ENCODE assay signal across 14 cellular contexts in the genomic region with DNA sequence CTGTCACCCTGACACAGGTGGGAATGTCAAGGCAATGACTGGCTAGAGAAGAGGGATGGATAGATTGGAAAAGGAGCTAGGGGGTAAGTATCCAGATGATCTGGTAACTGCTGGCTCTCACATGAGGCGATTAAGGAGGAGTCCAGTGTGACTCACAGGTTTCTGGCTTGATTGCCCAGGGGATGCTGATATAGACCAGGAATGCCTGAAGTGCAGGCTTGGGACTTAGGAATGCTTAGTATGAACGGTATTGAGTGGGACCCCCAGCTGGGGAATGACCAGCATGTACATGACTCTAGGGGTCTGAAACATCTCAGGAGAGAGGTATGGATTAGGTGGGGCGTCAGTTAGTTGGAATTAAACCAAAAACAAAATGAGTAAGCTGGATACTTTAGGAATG.
DNase-seq lines count a peak whose midpoint lies in the region; ATAC-seq, FAIRE-seq and TF ChIP-seq lines count a peak whose summit lies in the region.
"Had no signal": no experiment of that assay in that cellular context is flagged by ENCODE, and none has a peak within 500 bp of the region (broad histone marks: within the 10 kb centered on the region; RNA-seq: fewer than 3 reads in every experiment).

No MANE protein-coding gene starts in this region.

- H3K4me2 ChIP-seq in A549 = no peak overlapping the region

- no peak overlapping the region for H3K27ac ChIP-seq in A549
- H3K27ac ChIP-seq in uterus = no peak overlapping the region
- H3K27ac ChIP-seq: vagina had no signal

- no peak for TF ChIP-seq POLR2A in A549 (IDR thresholded peaks at IDR 0.05; ENCODE audit: low read length)
- TF ChIP-seq POLR2A in uterus (IDR thresholded peaks at IDR 0.05) = no peak

- TF ChIP-seq RAD21 in A549 (conservative IDR thresholded peaks at IDR 0.05 in 1 of 2, IDR thresholded peaks at IDR 0.05 in 1 of 2) = no peak

- DNase-seq in A549 (ENCODE audit: low read depth in 1 of 2, low spot score in 1 of 2) (no peak), HK-2 (ENCODE audit: unreplicated experiment) (peak; percentile 73), amniotic stem cell (lab: John Stamatoyannopoulos, UW) (peak; percentile 39), hepatic stellate cell (ENCODE audit: low spot score) (peak; percentile 58), uterus (no peak), SK-N-DZ (ENCODE audit: low spot score) (no peak), DMS53 treated with DMSO at 0.1 percent for 48 hours (lab: John Stamatoyannopoulos, UW; ENCODE audit: unreplicated experiment) (no peak)
- DNase-seq: activated CD4-positive, alpha-beta T cell treated with anti-CD3 and anti-CD28 coated beads for 36 hours; activated T-cell treated with anti-CD3 and anti-CD28 coated beads, Interleukin-2, amount 50 U/mL, for 4 hours; effector memory CD8-positive, alpha-beta T cell; NCI-H187 had no signal

- no peaks in the 10 kb centered on the region for H3K27me3 ChIP-seq in uterus
- H3K27me3 ChIP-seq: vagina had no signal

- no peak for FAIRE-seq in A549 (lab: Jason Lieb, UNC)

- H3K4me3 ChIP-seq in A549 (no peak overlapping the region), uterus (no peak overlapping the region)
- H3K4me3 ChIP-seq: HAP-1, vagina had no signal

- H3K4me1 ChIP-seq in A549 = no peaks in the 10 kb centered on the region
- H3K4me1 ChIP-seq in uterus = no peaks in the 10 kb centered on the region
- H3K4me1 ChIP-seq: vagina had no signal

- no peak for TF ChIP-seq EP300 in A549 (IDR thresholded peaks at IDR 0.05)

- intact Hi-C loops in uterus (cut with DNase I; ENCODE audit: low total_unique reads) = no loop called here

- H3K36me3 ChIP-seq in uterus = no peaks in the 10 kb centered on the region
- H3K36me3 ChIP-seq: HAP-1, vagina had no signal

- WGBS in A549 (ENCODE audit: missing lambda C conversion rate) = 20% methylated on average over 3 of the region's 3 CpGs

- ATAC-seq in A549 (peak; percentile 73 to 81; a peak in 5 of 6 replicates), GM21360 (IDR thresholded peaks at IDR 0.05; ENCODE audit: unreplicated experiment) (no peak)
- ATAC-seq: activated CD4-positive, alpha-beta T cell treated with anti-CD3 and anti-CD28 coated beads for 36 hours; activated T-cell treated with anti-CD3 and anti-CD28 coated beads, Interleukin-2, amount 50 U/mL, for 4 hours; effector memory CD8-positive, alpha-beta T cell had no signal

- CTCF ChIA-PET in A549 (lab: Yijun Ruan, JAX) = interaction anchor here (0.9 to 1.4 kb wide), 2 partner anchors 24 to 97 kb away, joined by 3 to 4 read pairs; no protein-coding TSS in a partner anchor

- H3K9me3 ChIP-seq in A549 (no peaks in the 10 kb centered on the region), uterus (no peaks in the 10 kb centered on the region)
- H3K9me3 ChIP-seq: HAP-1, vagina had no signal

- POLR2A ChIA-PET in A549 (lab: Yijun Ruan, JAX) = no interaction called here

- TF ChIP-seq CTCF in A549 (IDR thresholded peaks at IDR 0.05) (no peak), uterus (IDR thresholded peaks at IDR 0.05) (no peak)

TF ChIP-seq in A549, 52 proteins besides CTCF, POLR2A, EP300 and RAD21:
- TF ChIP-seq HOXB13 (CRISPR knock-in tag; IDR thresholded peaks at IDR 0.05; ENCODE audit: low read depth) (no peak), HOXA7 (CRISPR knock-in tag; IDR thresholded peaks at IDR 0.05) (no peak), KDM5A (IDR thresholded peaks at IDR 0.05) (no peak), CBX8 (IDR thresholded peaks at IDR 0.05) (no peak), SMC3 (IDR thresholded peaks at IDR 0.05) (no peak), BHLHE40 (IDR thresholded peaks at IDR 0.05; ENCODE audit: low read depth, low read length) (no peak), HEYL (CRISPR knock-in tag; IDR thresholded peaks at IDR 0.05) (no peak), CBX2 (IDR thresholded peaks at IDR 0.05; ENCODE audit: borderline replicate concordance, low read depth) (no peak), HDAC2 (IDR thresholded peaks at IDR 0.05) (no peak), CHD4 (IDR thresholded peaks at IDR 0.05; ENCODE audit: borderline replicate concordance) (no peak), RCOR1 (IDR thresholded peaks at IDR 0.05; ENCODE audit: low read depth, low read length) (no peak), HOXB5 (CRISPR knock-in tag; IDR thresholded peaks at IDR 0.05) (no peak), FOSB (CRISPR knock-in tag; IDR thresholded peaks at IDR 0.05) (no peak), GATA3 (IDR thresholded peaks at IDR 0.05; ENCODE audit: borderline replicate concordance) (no peak), CEBPB (IDR thresholded peaks at IDR 0.05) (no peak), JUNB (IDR thresholded peaks at IDR 0.05) (no peak)
- TF ChIP-seq, protein P1, sequence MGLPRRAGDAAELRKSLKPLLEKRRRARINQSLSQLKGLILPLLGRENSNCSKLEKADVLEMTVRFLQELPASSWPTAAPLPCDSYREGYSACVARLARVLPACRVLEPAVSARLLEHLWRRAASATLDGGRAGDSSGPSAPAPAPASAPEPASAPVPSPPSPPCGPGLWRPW (IDR thresholded peaks at IDR 0.05) = no peak
TF ChIP-seq in A549: peak in this region for 0.

Comparison
In these comparisons a context has a peak if more than half of its experiments do, and no peak if none do; other contexts are left out.
1. DNase-seq: peak in HK-2 (single experiment), amniotic stem cell (single experiment) and hepatic stellate cell (single experiment); none in A549 (0 of 2), uterus (0 of 2), SK-N-DZ (single experiment) and DMS53 treated with DMSO at 0.1 percent for 48 hours (single experiment).